ENCODE assay signal across 21 cellular contexts in genomic region chr17:73069846-73070245, GRCh38.
"Had no signal": no experiment of that assay in that cellular context is flagged by ENCODE, and none has a peak within 500 bp of the region (broad histone marks: within the 10 kb centered on the region; RNA-seq: fewer than 3 reads in every experiment).

No MANE protein-coding gene starts in this region.

- ATAC-seq: effector memory CD8-positive, alpha-beta T cell; left colon; upper lobe of right lung had no signal

- H3K9me3 Mint-ChIP-seq: activated T-cell treated with anti-CD3 and anti-CD28 coated beads, Interleukin-2, amount 50 U/mL, for 24 hours; activated T-helper 2 cell treated with anti-CD3 and anti-CD28 coated beads, Interferon-gamma antibody, Interleukin-2, Interleukin-4, amounts not matched to agents 10 μg/mL and 5 μg/mL and 100 μg/mL, durations not matched to agents 14 hours and 24 hours and 36 hours; effector memory CD8-positive, alpha-beta T cell; memory B cell had no signal

- FAIRE-seq: astrocyte, colon, endothelial cell of umbilical vein, keratinocyte had no signal

- H3K27me3 Mint-ChIP-seq: activated naive CD8-positive, alpha-beta T cell; activated T-cell treated with anti-CD3 and anti-CD28 coated beads, Interleukin-2, amount 50 U/mL, for 24 hours; effector memory CD8-positive, alpha-beta T cell; memory B cell had no signal

- H3K9me3 ChIP-seq: esophagus muscularis mucosa, spleen, upper lobe of right lung had no signal

- H3K4me3 Mint-ChIP-seq: activated naive CD8-positive, alpha-beta T cell; activated T-cell treated with anti-CD3 and anti-CD28 coated beads, Interleukin-2, amount 50 U/mL, for 24 hours; effector memory CD8-positive, alpha-beta T cell; memory B cell; nephron progenitor cell had no signal

- DNase-seq: activated CD8-positive, alpha-beta memory T cell treated with anti-CD3 and anti-CD28 coated beads for 24 hours; activated CD8-positive, alpha-beta memory T cell treated with anti-CD3 and anti-CD28 coated beads, Interleukin-2, amount 50 U/mL, for 4 hours; activated naive CD4-positive, alpha-beta T cell; activated T-cell treated with anti-CD3 and anti-CD28 coated beads, Interleukin-2, amount 50 U/mL, for 24 hours; central memory CD4-positive, alpha-beta T cell; effector memory CD8-positive, alpha-beta T cell; left colon; nephron progenitor cell; spleen; stimulated activated CD4-positive, alpha-beta T cell treated with anti-CD3 and anti-CD28 coated beads, Interleukin-4, amount 100 ng/mL, for 1 hour; stimulated activated naive CD4-positive, alpha-beta T cell; T-helper 9 cell; upper lobe of right lung had no signal

- H3K27ac Mint-ChIP-seq: activated naive CD8-positive, alpha-beta T cell; activated T-cell treated with anti-CD3 and anti-CD28 coated beads, Interleukin-2, amount 50 U/mL, for 24 hours; activated T-helper 2 cell treated with anti-CD3 and anti-CD28 coated beads, Interferon-gamma antibody, Interleukin-2, Interleukin-4, amounts not matched to agents 10 μg/mL and 5 μg/mL and 100 μg/mL, durations not matched to agents 14 hours and 24 hours and 36 hours; memory B cell; nephron progenitor cell had no signal

- H3K27me3 ChIP-seq: esophagus muscularis mucosa, spleen, upper lobe of right lung had no signal

- H3K4me1 ChIP-seq: upper lobe of right lung had no signal

- H3K4me3 ChIP-seq: esophagus muscularis mucosa, spleen, upper lobe of right lung had no signal

- H3K27ac ChIP-seq: esophagus muscularis mucosa, upper lobe of right lung had no signal
